Comparison of ENCODE assay signal across 1 cellular context in the genomic region with DNA sequence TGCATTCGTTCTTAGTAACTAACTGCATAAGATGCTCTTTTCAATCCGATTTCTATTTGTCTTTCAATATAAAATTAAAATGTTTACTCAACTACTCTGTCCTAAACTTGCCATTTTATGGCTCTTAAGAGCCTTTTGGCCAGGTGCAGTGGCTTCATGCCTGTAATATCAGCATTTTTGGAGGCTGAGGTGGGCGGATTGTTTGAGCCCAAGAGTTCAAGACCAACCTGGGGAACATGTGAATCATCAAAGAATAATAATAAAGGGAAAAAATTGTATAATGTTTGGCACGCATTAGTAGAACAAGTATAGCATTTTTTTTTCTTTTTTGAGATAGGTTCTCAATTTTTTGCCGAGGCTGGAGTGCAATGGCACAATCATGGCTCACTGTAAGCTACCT.
TF ChIP-seq lines count a peak whose summit lies in the region.

No MANE protein-coding gene starts in this region.

TF ChIP-seq in IMR-90, 13 proteins besides CTCF, POLR2A, EP300 and RAD21 (continued from another document):
- TF ChIP-seq, protein P1, sequence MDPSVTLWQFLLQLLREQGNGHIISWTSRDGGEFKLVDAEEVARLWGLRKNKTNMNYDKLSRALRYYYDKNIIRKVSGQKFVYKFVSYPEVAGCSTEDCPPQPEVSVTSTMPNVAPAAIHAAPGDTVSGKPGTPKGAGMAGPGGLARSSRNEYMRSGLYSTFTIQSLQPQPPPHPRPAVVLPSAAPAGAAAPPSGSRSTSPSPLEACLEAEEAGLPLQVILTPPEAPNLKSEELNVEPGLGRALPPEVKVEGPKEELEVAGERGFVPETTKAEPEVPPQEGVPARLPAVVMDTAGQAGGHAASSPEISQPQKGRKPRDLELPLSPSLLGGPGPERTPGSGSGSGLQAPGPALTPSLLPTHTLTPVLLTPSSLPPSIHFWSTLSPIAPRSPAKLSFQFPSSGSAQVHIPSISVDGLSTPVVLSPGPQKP (IDR thresholded peaks at IDR 0.05; ENCODE audit: borderline replicate concordance, low read depth, low read length): no peak
- TF ChIP-seq CHD1 (IDR thresholded peaks at IDR 0.05; ENCODE audit: low read depth, low read length): no peak
- TF ChIP-seq BHLHE40 (IDR thresholded peaks at IDR 0.05; ENCODE audit: low read depth, low read length): no peak
- TF ChIP-seq, protein P2, sequence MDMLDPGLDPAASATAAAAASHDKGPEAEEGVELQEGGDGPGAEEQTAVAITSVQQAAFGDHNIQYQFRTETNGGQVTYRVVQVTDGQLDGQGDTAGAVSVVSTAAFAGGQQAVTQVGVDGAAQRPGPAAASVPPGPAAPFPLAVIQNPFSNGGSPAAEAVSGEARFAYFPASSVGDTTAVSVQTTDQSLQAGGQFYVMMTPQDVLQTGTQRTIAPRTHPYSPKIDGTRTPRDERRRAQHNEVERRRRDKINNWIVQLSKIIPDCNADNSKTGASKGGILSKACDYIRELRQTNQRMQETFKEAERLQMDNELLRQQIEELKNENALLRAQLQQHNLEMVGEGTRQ (IDR thresholded peaks at IDR 0.05; ENCODE audit: low read depth, low read length): no peak
